In the genomic region with DNA sequence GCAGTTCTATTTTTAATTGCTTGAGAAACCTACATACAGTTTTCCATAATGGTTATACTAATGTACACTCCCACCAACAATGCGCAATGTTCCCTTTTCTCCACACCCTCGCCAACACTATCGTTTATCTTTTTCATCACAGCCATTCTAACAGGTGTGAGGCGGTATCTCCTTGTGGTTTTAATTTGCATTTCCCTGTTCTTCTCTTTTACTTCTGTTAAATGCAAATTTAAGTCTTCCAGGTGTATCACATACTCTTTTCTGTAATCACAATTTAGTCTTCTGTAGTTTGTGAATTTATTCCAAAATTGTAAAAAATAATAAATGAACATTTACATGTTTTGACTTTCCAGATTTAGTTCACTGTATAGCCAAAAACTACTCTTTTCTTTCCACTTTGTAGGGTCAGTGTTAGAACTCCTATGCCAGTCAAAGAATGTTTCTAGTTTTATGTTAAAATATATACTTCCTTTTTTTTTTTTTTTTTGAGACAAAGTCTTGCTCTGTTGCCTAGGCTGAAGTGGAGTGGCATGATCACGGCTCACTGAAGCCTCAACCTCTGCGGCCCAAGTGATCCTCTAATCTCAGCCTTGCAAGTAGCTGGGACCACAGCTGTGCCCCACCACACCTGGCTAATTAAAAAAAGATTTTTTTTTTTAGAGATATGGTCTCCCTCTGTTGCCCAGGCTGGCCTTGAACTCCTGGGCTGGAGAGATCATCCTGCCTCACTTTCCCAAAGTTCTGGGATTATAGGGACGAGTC, we compare ENCODE assay signal across 9 cellular contexts. TPM values are rescaled to one million over a fixed set of nuclear protein-coding genes. Genes with fewer than 3 reads are reported as not detected.
DNase-seq lines count a peak whose midpoint lies in the region; ATAC-seq and TF ChIP-seq lines count a peak whose summit lies in the region.
"Had no signal": no experiment of that assay in that cellular context is flagged by ENCODE, and none has a peak within 500 bp of the region (broad histone marks: within the 10 kb centered on the region; RNA-seq: fewer than 3 reads in every experiment).

No MANE protein-coding gene starts in this region.

- H3K27me3 ChIP-seq in BLaER1 (no peaks in the 10 kb centered on the region), left ventricle myocardium inferior (ENCODE audit: low read depth) (no peaks in the 10 kb centered on the region)

- no peaks in the 10 kb centered on the region for H3K27me3 Mint-ChIP-seq in activated CD4-positive, alpha-beta memory T cell treated with anti-CD3 and anti-CD28 coated beads for 36 hours

- no peaks in the 10 kb centered on the region for H4K20me1 ChIP-seq in BLaER1

- CTCF ChIA-PET in activated CD4-positive, alpha-beta memory T cell treated with anti-CD3 and anti-CD28 coated beads for 36 hours (lab: Charles Lee), result no interaction called here

- POLR2A ChIA-PET in activated CD4-positive, alpha-beta memory T cell treated with anti-CD3 and anti-CD28 coated beads for 36 hours (lab: Charles Lee), result interaction anchor here (0.6 kb wide), 1 partner anchor 581 kb away, joined by 4 read pairs; no protein-coding TSS in a partner anchor

- no peak for TF ChIP-seq CTCF in left ventricle myocardium inferior (IDR thresholded peaks at IDR 0.05; ENCODE audit: borderline replicate concordance)

- H3K36me3 Mint-ChIP-seq in activated CD4-positive, alpha-beta memory T cell treated with anti-CD3 and anti-CD28 coated beads for 36 hours, result no peaks in the 10 kb centered on the region

- no peak overlapping the region for H3K4me3 Mint-ChIP-seq in activated CD4-positive, alpha-beta memory T cell treated with anti-CD3 and anti-CD28 coated beads for 36 hours

- H3K27ac ChIP-seq in BLaER1, result 0 out of 2 replicates have a peak overlapping the region, but pooled peaks have one; percentile 55
- no peak overlapping the region for H3K27ac ChIP-seq in left ventricle myocardium inferior (replicated peaks)

- H3K36me3 ChIP-seq in BLaER1, result no peaks in the 10 kb centered on the region
- no peaks in the 10 kb centered on the region for H3K36me3 ChIP-seq in left ventricle myocardium inferior

- H3K27ac Mint-ChIP-seq in activated CD4-positive, alpha-beta memory T cell treated with anti-CD3 and anti-CD28 coated beads for 36 hours, result no peak overlapping the region

- H3K9ac ChIP-seq in BLaER1, result no peak overlapping the region

- H3K4me1 Mint-ChIP-seq in activated CD4-positive, alpha-beta memory T cell treated with anti-CD3 and anti-CD28 coated beads for 36 hours (ENCODE audit: low read depth), result peaks cover 9% of the 10 kb centered on the region

- H3K4me1 ChIP-seq in BLaER1 (peaks cover 84% of the 10 kb centered on the region), left ventricle myocardium inferior (peaks cover 20% of the 10 kb centered on the region)

- DNase-seq in activated CD4-positive, alpha-beta memory T cell treated with anti-CD3 and anti-CD28 coated beads for 36 hours, result no peak
- DNase-seq in head of caudate nucleus (no peak), dermis blood vessel endothelial cell (no peak), left ventricle myocardium inferior (no peak)
- DNase-seq: NCI-H1694 had no signal

- no peak overlapping the region for H3K4me3 ChIP-seq in BLaER1
- H3K4me3 ChIP-seq in left ventricle myocardium inferior, result no peak overlapping the region

- peaks cover 13% of the 10 kb centered on the region; the same call in 1 of the 2 replicates for H3K9me3 ChIP-seq in BLaER1
- H3K9me3 ChIP-seq in left ventricle myocardium inferior (replicated peaks), result no peaks in the 10 kb centered on the region

- peak overlapping the region; percentile 83 for H3K4me2 ChIP-seq in BLaER1

- H3K9me3 Mint-ChIP-seq in activated CD4-positive, alpha-beta memory T cell treated with anti-CD3 and anti-CD28 coated beads for 36 hours, result no peaks in the 10 kb centered on the region

- intact Hi-C loops in activated CD4-positive, alpha-beta memory T cell treated with anti-CD3 and anti-CD28 coated beads for 36 hours (cut with micrococcal nuclease), result loop anchor here (5.0 kb wide), 1 partner anchor 48 kb away; no protein-coding TSS in a partner anchor
- intact Hi-C loops in head of caudate nucleus (cut with DNase I), result loop anchor here (10.0 kb wide), 1 partner anchor 105 kb away; no protein-coding TSS in a partner anchor
- intact Hi-C loops in left ventricle myocardium inferior (cut with micrococcal nuclease), result loop anchor here (10.0 kb wide), 1 partner anchor 735 kb away; no protein-coding TSS in a partner anchor

- ATAC-seq in GM19395 (IDR thresholded peaks at IDR 0.05; ENCODE audit: unreplicated experiment) (peak; percentile 83), HG02870 (IDR thresholded peaks at IDR 0.05; ENCODE audit: unreplicated experiment) (peak; percentile 74), HG03565 (IDR thresholded peaks at IDR 0.05; ENCODE audit: unreplicated experiment) (peak; percentile 63)

RNA-seq across cellular contexts. Expression of gene ACYP2, which starts 15.4 kb away (rescaled TPM):
- 1 to 10 TPM; 5.6 to 6.4 TPM for total RNA-seq in activated CD4-positive, alpha-beta memory T cell treated with anti-CD3 and anti-CD28 coated beads for 36 hours
- total RNA-seq in dermis blood vessel endothelial cell (8.2 and 9.4 TPM in 2 replicates), left ventricle myocardium inferior (76.7 TPM)
